Comparison of ENCODE assay signal across 6 cellular contexts in genomic region chr16:89634463-89635385, GRCh38. TPM values are rescaled to one million over a fixed set of nuclear protein-coding genes. Genes with fewer than 3 reads are reported as not detected.
"Had no signal": no experiment of that assay in that cellular context is flagged by ENCODE, and none has a peak within 500 bp of the region (broad histone marks: within the 10 kb centered on the region; RNA-seq: fewer than 3 reads in every experiment).

No MANE protein-coding gene starts in this region.

RNA-seq across cellular contexts. Expression of gene DPEP1, which starts 21.3 kb away (rescaled TPM):
- total RNA-seq: esophagus mucosa; heart left ventricle; left ventricle myocardium superior; natural killer cell treated with Interleukin-12 subunit alpha and Interleukin-12 subunit beta and Interleukin-15 and Interleukin-18, amount 100 ng/mL, for 72 hours; psoas muscle; vagina had no signal

RNA-seq across cellular contexts. Expression of gene CPNE7, which starts 59.2 kb away (rescaled TPM):
- total RNA-seq: left ventricle myocardium superior, psoas muscle had no signal
